8 cellular contexts compared by ENCODE assay signal in the genomic region with DNA sequence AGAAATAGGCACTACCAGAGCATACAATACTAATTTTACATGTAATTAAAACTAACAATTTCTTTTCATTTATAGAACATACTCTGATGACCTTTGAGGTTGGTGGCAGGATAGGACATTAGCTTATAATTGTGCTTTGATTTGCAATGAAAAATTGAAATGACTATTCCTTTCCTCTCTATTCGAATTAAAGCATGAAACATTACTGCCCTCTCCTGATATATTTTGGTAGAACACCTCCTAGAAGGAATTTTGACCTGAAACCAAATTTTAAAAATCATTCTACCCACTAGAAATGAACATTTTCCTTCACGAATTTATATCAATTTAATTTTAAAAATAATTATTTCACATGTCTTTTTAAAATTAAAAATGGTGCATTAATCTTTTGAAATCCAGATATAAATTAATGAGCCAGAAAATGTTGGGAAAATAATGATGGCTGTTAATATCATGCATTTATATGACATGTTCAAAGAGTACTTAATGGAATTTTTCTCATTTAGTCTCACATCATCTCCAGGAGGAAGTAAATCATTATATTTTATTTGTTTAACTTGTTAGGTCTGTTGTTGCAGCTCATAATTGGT.
DNase-seq lines count a peak whose midpoint lies in the region; ATAC-seq and TF ChIP-seq lines count a peak whose summit lies in the region.

No MANE protein-coding gene starts in this region.

- H3K36me3 ChIP-seq in esophagus muscularis mucosa: no peaks in the 10 kb centered on the region
- H3K36me3 ChIP-seq in gastrocnemius medialis: no peaks in the 10 kb centered on the region

- TF ChIP-seq EP300 in esophagus muscularis mucosa (IDR thresholded peaks at IDR 0.05): no peak

- intact Hi-C loops in esophagus muscularis mucosa (cut with DNase I): loop anchor here (5.0 kb wide), 1 partner anchor 202 kb away; no protein-coding TSS in a partner anchor
- intact Hi-C loops in gastrocnemius medialis (cut with DNase I; ENCODE audit: low total_unique reads): loop anchor here (10.0 kb wide), 1 partner anchor 589 kb away; the partner anchor contains the start of gene EFNB2
- intact Hi-C loops in posterior vena cava (cut with DNase I): loop anchor here (10.0 kb wide), 2 partner anchors 199 to 209 kb away; no protein-coding TSS in a partner anchor

- TF ChIP-seq CTCF in esophagus muscularis mucosa (IDR thresholded peaks at IDR 0.05) (peak; percentile 52 to 74 (median 65)), gastrocnemius medialis (IDR thresholded peaks at IDR 0.05 in 4 of 5, conservative IDR thresholded peaks at IDR 0.05 in 1 of 5) (peak in 4 of 5 experiments; percentile 19 to 56 (median 42))

- TF ChIP-seq POLR2A in esophagus muscularis mucosa (IDR thresholded peaks at IDR 0.05; ENCODE audit: low read depth) (no peak), gastrocnemius medialis (IDR thresholded peaks at IDR 0.05) (no peak)

- WGBS in esophagus muscularis mucosa: under 1% methylated on average over 2 of the region's 2 CpGs

- H3K27ac ChIP-seq in esophagus muscularis mucosa (replicated peaks in 1 of 4): no peak overlapping the region
- no peak overlapping the region for H3K27ac ChIP-seq in gastrocnemius medialis

- no peak overlapping the region for H3K4me3 ChIP-seq in esophagus muscularis mucosa
- no peak overlapping the region for H3K4me3 ChIP-seq in gastrocnemius medialis

- H3K9me3 ChIP-seq in esophagus muscularis mucosa (no peaks in the 10 kb centered on the region), gastrocnemius medialis (no peaks in the 10 kb centered on the region)

- ATAC-seq in gastrocnemius medialis: no peak
- ATAC-seq in HG03565 (IDR thresholded peaks at IDR 0.05; ENCODE audit: unreplicated experiment): no peak
- ATAC-seq in HG02973 (IDR thresholded peaks at IDR 0.05; ENCODE audit: unreplicated experiment): no peak

- in situ Hi-C loops in gastrocnemius medialis (cut with MboI; ENCODE audit: low sequenced_read_pairs in 4 of 4): no loop called here

- H3K27me3 ChIP-seq in esophagus muscularis mucosa: no peaks in the 10 kb centered on the region
- H3K27me3 ChIP-seq in gastrocnemius medialis: no peaks in the 10 kb centered on the region

- no peaks in the 10 kb centered on the region for H3K4me1 ChIP-seq in esophagus muscularis mucosa
- no peaks in the 10 kb centered on the region for H3K4me1 ChIP-seq in gastrocnemius medialis

- peak; percentile 3 for DNase-seq in NCI-H1436 (lab: John Stamatoyannopoulos, UW)
- no peak for DNase-seq in NCI-H1436 treated with DMSO at 0.1 percent for 48 hours (lab: John Stamatoyannopoulos, UW)
- DNase-seq in NCI-H460 (ENCODE audit: extremely low read depth, low read depth): peak; percentile 19
- DNase-seq in esophagus muscularis mucosa (ENCODE audit: extremely low spot score): no peak
- no peak for DNase-seq in gastrocnemius medialis
- DNase-seq in posterior vena cava (ENCODE audit: low spot score): no peak

Comparison
In these comparisons a context has a peak if more than half of its experiments do, and no peak if none do; other contexts are left out.
1. DNase-seq: peak in NCI-H1436 (single experiment) and NCI-H460 (single experiment); none in NCI-H1436 treated with DMSO at 0.1 percent for 48 hours (single experiment), esophagus muscularis mucosa (single experiment), gastrocnemius medialis (0 of 2) and posterior vena cava (single experiment).